Comparison of ENCODE assay signal across 1 cellular context in the genomic region with DNA sequence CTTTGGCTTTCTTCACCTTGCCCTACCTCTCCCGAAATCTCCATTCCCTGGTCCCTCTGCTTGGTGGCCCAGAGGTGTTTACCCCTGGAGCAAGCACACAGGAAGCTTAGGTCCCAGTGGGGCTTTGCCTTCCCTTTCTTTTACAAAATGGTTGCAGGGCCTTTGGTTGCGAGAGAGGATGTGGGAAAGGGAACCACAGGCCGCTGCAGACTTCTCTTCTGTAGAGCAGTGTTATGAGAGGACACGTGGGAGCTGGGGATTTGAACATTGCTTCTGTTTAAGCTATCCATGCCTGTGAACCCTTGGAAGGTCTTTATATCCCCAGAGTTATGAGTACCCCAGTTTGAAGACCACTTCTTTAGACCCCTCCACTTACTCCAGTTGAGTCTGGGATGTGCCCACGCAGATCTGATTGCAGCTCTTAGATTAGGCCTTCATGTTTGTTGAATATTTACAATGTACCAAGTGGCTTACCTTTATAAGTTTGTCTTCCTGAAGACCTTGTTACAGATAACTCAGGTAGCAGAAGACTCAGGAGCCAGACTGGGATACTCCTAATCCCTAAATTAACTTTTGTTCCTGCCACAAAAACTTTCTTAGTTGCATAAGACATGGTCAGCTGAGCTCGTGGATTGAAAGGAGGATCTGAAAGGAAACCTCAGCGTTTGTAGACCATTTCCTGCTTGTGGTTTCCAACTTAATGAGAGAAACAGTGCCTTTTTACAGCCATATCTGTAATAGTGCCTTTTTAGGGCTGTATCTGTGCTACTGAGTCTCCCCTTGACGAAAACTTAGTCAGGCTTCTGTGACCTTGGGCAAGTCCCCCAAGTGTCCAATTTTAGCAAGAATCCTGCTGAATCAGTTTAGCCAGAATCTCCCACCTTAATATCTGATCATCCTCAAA.
TF ChIP-seq lines count a peak whose summit lies in the region.

No MANE protein-coding gene starts in this region.

TF ChIP-seq in GM12878, 131 proteins besides CTCF, POLR2A, EP300 and RAD21 (continued from another document and continues in another):
- TF ChIP-seq, protein P1, sequence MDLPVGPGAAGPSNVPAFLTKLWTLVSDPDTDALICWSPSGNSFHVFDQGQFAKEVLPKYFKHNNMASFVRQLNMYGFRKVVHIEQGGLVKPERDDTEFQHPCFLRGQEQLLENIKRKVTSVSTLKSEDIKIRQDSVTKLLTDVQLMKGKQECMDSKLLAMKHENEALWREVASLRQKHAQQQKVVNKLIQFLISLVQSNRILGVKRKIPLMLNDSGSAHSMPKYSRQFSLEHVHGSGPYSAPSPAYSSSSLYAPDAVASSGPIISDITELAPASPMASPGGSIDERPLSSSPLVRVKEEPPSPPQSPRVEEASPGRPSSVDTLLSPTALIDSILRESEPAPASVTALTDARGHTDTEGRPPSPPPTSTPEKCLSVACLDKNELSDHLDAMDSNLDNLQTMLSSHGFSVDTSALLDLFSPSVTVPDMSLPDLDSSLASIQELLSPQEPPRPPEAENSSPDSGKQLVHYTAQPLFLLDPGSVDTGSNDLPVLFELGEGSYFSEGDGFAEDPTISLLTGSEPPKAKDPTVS (IDR thresholded peaks at IDR 0.05; ENCODE audit: low read depth, low read length) = no peak
- TF ChIP-seq ATF7 (IDR thresholded peaks at IDR 0.05; ENCODE audit: low read depth) (peak; percentile 79), EGR1 (IDR thresholded peaks at IDR 0.05; ENCODE audit: borderline replicate concordance in 1 of 2, low read depth in 2 of 2, low read length in 2 of 2) (0 out of 3 replicates have a peak, but pooled peaks of 1 of the 2 experiments have one; percentile 23), NRF1 (conservative IDR thresholded peaks at IDR 0.05; ENCODE audit: low read depth, low read length) (no peak), HDGF (IDR thresholded peaks at IDR 0.05) (no peak), TCF12 (IDR thresholded peaks at IDR 0.05; ENCODE audit: low read depth, low read length) (peak; percentile 51; the same call in 1 of the 2 replicates), JUND (IDR thresholded peaks at IDR 0.05; ENCODE audit: low read depth, low read length) (no peak), BRCA1 (IDR thresholded peaks at IDR 0.05; ENCODE audit: low read depth, low read length) (no peak), CHD4 (IDR thresholded peaks at IDR 0.05) (no peak), PAX5 (IDR thresholded peaks at IDR 0.05; ENCODE audit: borderline replicate concordance, low read depth, low read length) (peak; percentile 94; the same call in 1 of the 2 replicates), TCF7 (IDR thresholded peaks at IDR 0.05; ENCODE audit: borderline replicate concordance) (peak; percentile 59; the same call in 1 of the 2 replicates), BMI1 (IDR thresholded peaks at IDR 0.05; ENCODE audit: borderline replicate concordance) (peak; percentile 74; the same call in 1 of the 2 replicates), CBFB (IDR thresholded peaks at IDR 0.05; ENCODE audit: low read depth) (peak; percentile 83), SIX5 (IDR thresholded peaks at IDR 0.05; ENCODE audit: low read depth, low read length, severe bottlenecking) (no peak), MEF2B (IDR thresholded peaks at IDR 0.05; ENCODE audit: partially characterized antibody, poor library complexity, severe bottlenecking) (peak; percentile 71), HCFC1 (IDR thresholded peaks at IDR 0.05; ENCODE audit: low read length) (no peak), MXI1 (IDR thresholded peaks at IDR 0.05; ENCODE audit: low read depth, low read length) (peak; percentile 70; the same call in 1 of the 2 replicates), NFIC (IDR thresholded peaks at IDR 0.05; ENCODE audit: low read depth, low read length) (peak; percentile 96), SMAD1 (IDR thresholded peaks at IDR 0.05; ENCODE audit: low read depth, partially characterized antibody) (no peak), CEBPB (IDR thresholded peaks at IDR 0.05; ENCODE audit: borderline replicate concordance in 1 of 2, low read depth in 2 of 2, low read length in 2 of 2) (peak in 1 of 2 experiments; percentile 68; a peak in 1 of 4 replicates), FOXM1 (IDR thresholded peaks at IDR 0.05; ENCODE audit: low read depth, low read length) (peak; percentile 45), RFX5 (IDR thresholded peaks at IDR 0.05; ENCODE audit: low read depth, low read length) (no peak), TCF3 (IDR thresholded peaks at IDR 0.05; ENCODE audit: borderline replicate concordance, insufficient read depth, low read depth, low read length) (no peak), IKZF1 (conservative IDR thresholded peaks at IDR 0.05) (peak; percentile 98), PAX8 (IDR thresholded peaks at IDR 0.05) (no peak), ZNF384 (IDR thresholded peaks at IDR 0.05; ENCODE audit: borderline replicate concordance, low read depth, low read length) (no peak), IKZF2 (IDR thresholded peaks at IDR 0.05) (peak; percentile 96), SMAD5 (IDR thresholded peaks at IDR 0.05; ENCODE audit: low read depth) (no peak), SREBF1 (IDR thresholded peaks at IDR 0.05; ENCODE audit: low read length) (no peak), STAT1 (conservative IDR thresholded peaks at IDR 0.05) (no peak), KDM1A (IDR thresholded peaks at IDR 0.05; ENCODE audit: borderline replicate concordance) (no peak), SMARCA5 (IDR thresholded peaks at IDR 0.05) (no peak), STAT3 (IDR thresholded peaks at IDR 0.05; ENCODE audit: low read depth, low read length) (peak; percentile 69; the same call in 1 of the 2 replicates), SP1 (IDR thresholded peaks at IDR 0.05; ENCODE audit: low read depth, low read length) (peak; percentile 36), GABPA (IDR thresholded peaks at IDR 0.05; ENCODE audit: low read depth) (peak; percentile 35; the same call in 1 of the 2 replicates), YBX1 (IDR thresholded peaks at IDR 0.05) (no peak), SUZ12 (IDR thresholded peaks at IDR 0.05; ENCODE audit: unreplicated experiment) (no peak), NFXL1 (IDR thresholded peaks at IDR 0.05; ENCODE audit: borderline replicate concordance) (no peak), ZSCAN29 (IDR thresholded peaks at IDR 0.05) (no peak), SMC3 (IDR thresholded peaks at IDR 0.05; ENCODE audit: borderline replicate concordance, low read length) (peak; percentile 21; the same call in 1 of the 2 replicates), RCOR1 (conservative IDR thresholded peaks at IDR 0.05; ENCODE audit: low read depth, low read length) (0 out of 2 replicates have a peak, but pooled peaks have one; percentile 65), JUNB (IDR thresholded peaks at IDR 0.05) (peak; percentile 74), RELA (IDR thresholded peaks at IDR 0.05; ENCODE audit: borderline replicate concordance, partially characterized antibody) (peak; percentile 84)
- TF ChIP-seq, protein P2, sequence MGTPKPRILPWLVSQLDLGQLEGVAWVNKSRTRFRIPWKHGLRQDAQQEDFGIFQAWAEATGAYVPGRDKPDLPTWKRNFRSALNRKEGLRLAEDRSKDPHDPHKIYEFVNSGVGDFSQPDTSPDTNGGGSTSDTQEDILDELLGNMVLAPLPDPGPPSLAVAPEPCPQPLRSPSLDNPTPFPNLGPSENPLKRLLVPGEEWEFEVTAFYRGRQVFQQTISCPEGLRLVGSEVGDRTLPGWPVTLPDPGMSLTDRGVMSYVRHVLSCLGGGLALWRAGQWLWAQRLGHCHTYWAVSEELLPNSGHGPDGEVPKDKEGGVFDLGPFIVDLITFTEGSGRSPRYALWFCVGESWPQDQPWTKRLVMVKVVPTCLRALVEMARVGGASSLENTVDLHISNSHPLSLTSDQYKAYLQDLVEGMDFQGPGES (IDR thresholded peaks at IDR 0.05) = no peak
- TF ChIP-seq, protein P3, sequence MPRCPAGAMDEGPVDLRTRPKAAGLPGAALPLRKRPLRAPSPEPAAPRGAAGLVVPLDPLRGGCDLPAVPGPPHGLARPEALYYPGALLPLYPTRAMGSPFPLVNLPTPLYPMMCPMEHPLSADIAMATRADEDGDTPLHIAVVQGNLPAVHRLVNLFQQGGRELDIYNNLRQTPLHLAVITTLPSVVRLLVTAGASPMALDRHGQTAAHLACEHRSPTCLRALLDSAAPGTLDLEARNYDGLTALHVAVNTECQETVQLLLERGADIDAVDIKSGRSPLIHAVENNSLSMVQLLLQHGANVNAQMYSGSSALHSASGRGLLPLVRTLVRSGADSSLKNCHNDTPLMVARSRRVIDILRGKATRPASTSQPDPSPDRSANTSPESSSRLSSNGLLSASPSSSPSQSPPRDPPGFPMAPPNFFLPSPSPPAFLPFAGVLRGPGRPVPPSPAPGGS (IDR thresholded peaks at IDR 0.05; ENCODE audit: borderline replicate concordance, insufficient read depth, low read depth, low read length, poor library complexity, severe bottlenecking) = no peak
- TF ChIP-seq, protein P4, sequence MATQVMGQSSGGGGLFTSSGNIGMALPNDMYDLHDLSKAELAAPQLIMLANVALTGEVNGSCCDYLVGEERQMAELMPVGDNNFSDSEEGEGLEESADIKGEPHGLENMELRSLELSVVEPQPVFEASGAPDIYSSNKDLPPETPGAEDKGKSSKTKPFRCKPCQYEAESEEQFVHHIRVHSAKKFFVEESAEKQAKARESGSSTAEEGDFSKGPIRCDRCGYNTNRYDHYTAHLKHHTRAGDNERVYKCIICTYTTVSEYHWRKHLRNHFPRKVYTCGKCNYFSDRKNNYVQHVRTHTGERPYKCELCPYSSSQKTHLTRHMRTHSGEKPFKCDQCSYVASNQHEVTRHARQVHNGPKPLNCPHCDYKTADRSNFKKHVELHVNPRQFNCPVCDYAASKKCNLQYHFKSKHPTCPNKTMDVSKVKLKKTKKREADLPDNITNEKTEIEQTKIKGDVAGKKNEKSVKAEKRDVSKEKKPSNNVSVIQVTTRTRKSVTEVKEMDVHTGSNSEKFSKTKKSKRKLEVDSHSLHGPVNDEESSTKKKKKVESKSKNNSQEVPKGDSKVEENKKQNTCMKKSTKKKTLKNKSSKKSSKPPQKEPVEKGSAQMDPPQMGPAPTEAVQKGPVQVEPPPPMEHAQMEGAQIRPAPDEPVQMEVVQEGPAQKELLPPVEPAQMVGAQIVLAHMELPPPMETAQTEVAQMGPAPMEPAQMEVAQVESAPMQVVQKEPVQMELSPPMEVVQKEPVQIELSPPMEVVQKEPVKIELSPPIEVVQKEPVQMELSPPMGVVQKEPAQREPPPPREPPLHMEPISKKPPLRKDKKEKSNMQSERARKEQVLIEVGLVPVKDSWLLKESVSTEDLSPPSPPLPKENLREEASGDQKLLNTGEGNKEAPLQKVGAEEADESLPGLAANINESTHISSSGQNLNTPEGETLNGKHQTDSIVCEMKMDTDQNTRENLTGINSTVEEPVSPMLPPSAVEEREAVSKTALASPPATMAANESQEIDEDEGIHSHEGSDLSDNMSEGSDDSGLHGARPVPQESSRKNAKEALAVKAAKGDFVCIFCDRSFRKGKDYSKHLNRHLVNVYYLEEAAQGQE (IDR thresholded peaks at IDR 0.05; ENCODE audit: low read depth, low read length) = no peak
- TF ChIP-seq, protein P5, sequence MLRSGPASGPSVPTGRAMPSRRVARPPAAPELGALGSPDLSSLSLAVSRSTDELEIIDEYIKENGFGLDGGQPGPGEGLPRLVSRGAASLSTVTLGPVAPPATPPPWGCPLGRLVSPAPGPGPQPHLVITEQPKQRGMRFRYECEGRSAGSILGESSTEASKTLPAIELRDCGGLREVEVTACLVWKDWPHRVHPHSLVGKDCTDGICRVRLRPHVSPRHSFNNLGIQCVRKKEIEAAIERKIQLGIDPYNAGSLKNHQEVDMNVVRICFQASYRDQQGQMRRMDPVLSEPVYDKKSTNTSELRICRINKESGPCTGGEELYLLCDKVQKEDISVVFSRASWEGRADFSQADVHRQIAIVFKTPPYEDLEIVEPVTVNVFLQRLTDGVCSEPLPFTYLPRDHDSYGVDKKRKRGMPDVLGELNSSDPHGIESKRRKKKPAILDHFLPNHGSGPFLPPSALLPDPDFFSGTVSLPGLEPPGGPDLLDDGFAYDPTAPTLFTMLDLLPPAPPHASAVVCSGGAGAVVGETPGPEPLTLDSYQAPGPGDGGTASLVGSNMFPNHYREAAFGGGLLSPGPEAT (IDR thresholded peaks at IDR 0.05; ENCODE audit: low read depth) = peak; percentile 91
- TF ChIP-seq, protein P6, sequence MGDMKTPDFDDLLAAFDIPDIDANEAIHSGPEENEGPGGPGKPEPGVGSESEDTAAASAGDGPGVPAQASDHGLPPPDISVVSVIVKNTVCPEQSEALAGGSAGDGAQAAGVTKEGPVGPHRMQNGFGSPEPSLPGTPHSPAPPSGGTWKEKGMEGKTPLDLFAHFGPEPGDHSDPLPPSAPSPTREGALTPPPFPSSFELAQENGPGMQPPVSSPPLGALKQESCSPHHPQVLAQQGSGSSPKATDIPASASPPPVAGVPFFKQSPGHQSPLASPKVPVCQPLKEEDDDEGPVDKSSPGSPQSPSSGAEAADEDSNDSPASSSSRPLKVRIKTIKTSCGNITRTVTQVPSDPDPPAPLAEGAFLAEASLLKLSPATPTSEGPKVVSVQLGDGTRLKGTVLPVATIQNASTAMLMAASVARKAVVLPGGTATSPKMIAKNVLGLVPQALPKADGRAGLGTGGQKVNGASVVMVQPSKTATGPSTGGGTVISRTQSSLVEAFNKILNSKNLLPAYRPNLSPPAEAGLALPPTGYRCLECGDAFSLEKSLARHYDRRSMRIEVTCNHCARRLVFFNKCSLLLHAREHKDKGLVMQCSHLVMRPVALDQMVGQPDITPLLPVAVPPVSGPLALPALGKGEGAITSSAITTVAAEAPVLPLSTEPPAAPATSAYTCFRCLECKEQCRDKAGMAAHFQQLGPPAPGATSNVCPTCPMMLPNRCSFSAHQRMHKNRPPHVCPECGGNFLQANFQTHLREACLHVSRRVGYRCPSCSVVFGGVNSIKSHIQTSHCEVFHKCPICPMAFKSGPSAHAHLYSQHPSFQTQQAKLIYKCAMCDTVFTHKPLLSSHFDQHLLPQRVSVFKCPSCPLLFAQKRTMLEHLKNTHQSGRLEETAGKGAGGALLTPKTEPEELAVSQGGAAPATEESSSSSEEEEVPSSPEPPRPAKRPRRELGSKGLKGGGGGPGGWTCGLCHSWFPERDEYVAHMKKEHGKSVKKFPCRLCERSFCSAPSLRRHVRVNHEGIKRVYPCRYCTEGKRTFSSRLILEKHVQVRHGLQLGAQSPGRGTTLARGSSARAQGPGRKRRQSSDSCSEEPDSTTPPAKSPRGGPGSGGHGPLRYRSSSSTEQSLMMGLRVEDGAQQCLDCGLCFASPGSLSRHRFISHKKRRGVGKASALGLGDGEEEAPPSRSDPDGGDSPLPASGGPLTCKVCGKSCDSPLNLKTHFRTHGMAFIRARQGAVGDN (IDR thresholded peaks at IDR 0.05) = peak; percentile 45; the same call in 1 of the 2 replicates
- TF ChIP-seq, protein P7, sequence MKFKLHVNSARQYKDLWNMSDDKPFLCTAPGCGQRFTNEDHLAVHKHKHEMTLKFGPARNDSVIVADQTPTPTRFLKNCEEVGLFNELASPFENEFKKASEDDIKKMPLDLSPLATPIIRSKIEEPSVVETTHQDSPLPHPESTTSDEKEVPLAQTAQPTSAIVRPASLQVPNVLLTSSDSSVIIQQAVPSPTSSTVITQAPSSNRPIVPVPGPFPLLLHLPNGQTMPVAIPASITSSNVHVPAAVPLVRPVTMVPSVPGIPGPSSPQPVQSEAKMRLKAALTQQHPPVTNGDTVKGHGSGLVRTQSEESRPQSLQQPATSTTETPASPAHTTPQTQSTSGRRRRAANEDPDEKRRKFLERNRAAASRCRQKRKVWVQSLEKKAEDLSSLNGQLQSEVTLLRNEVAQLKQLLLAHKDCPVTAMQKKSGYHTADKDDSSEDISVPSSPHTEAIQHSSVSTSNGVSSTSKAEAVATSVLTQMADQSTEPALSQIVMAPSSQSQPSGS (IDR thresholded peaks at IDR 0.05; ENCODE audit: low read length) = peak; percentile 90
- TF ChIP-seq, protein P8, sequence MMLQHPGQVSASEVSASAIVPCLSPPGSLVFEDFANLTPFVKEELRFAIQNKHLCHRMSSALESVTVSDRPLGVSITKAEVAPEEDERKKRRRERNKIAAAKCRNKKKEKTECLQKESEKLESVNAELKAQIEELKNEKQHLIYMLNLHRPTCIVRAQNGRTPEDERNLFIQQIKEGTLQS (IDR thresholded peaks at IDR 0.05; ENCODE audit: borderline replicate concordance, extremely low read depth, low read depth, low read length) = no peak
